In the genomic region with DNA sequence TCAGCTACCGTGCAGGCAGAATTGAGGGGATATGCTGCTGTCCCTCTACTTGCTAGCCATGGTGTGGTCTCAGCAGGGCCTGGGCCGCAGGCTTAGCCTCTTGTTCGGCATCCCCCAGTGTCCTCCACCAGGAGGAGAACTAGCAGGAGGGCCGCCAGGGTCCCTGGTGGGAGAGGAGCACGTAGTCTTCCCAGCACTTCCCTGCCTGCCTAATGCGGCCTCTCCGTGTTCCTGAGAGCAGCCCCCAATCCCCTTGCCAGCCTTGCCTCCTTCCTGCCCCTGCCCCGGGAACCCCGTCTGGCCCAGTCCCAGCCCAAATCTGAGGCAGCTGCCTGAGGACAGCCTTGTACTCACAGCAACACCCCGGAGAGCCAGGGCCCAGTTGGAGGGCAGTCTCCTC, we compare ENCODE assay signal across 19 cellular contexts. TPM values are rescaled to one million over a fixed set of nuclear protein-coding genes. Genes with fewer than 3 reads are reported as not detected.
DNase-seq lines count a peak whose midpoint lies in the region; ATAC-seq and TF ChIP-seq lines count a peak whose summit lies in the region.
"Had no signal": no experiment of that assay in that cellular context is flagged by ENCODE, and none has a peak within 500 bp of the region (broad histone marks: within the 10 kb centered on the region; RNA-seq: fewer than 3 reads in every experiment).

No MANE protein-coding gene starts in this region.

- intact Hi-C loops in esophagus muscularis mucosa (cut with DNase I), result no loop called here

- H3K9ac ChIP-seq in HUES6 (ENCODE audit: low read length), result no peak overlapping the region
- H3K9ac ChIP-seq: BLaER1 treated with 17β-estradiol and CSF1 and Interleukin-3, amounts not matched to agents 10 nM and 100 nM had no signal

- no peak overlapping the region for H2AFZ ChIP-seq in osteoblast (ENCODE audit: low read length)

- H3K27ac Mint-ChIP-seq in activated CD4-positive, alpha-beta T cell treated with anti-CD3 and anti-CD28 coated beads, Interleukin-2, amount 10 ng/mL, durations not matched to agents 7 days and 5 days, result peak overlapping the region; percentile 7
- H3K27ac Mint-ChIP-seq in activated T-helper 17 cell treated with anti-CD3 and anti-CD28 coated beads, Interleukin-2, amount 50 U/mL, for 72 hours, result peak overlapping the region; percentile 65
- peak overlapping the region in 1 of 10 donors; percentile 48 for H3K27ac Mint-ChIP-seq in naive thymus-derived CD8-positive, alpha-beta T cell

- 84% methylated on average over 4 of the region's 10 CpGs for WGBS in esophagus muscularis mucosa

- H3K4me3 ChIP-seq in HUES6 (ENCODE audit: low read depth, low read length) (no peak overlapping the region), osteoblast (ENCODE audit: insufficient read depth, low read length) (no peak overlapping the region), esophagus muscularis mucosa (no peak overlapping the region)
- H3K4me3 ChIP-seq: BLaER1 treated with 17β-estradiol and CSF1 and Interleukin-3, amounts not matched to agents 10 nM and 100 nM; HAP-1 had no signal

- TF ChIP-seq CTCF in osteoblast (IDR thresholded peaks at IDR 0.05; ENCODE audit: extremely low read depth, low read depth, low read length) (no peak), esophagus muscularis mucosa (IDR thresholded peaks at IDR 0.05) (no peak)

- CTCF ChIA-PET in activated CD4-positive, alpha-beta T cell treated with anti-CD3 and anti-CD28 coated beads, Interleukin-2, amount 10 ng/mL, durations not matched to agents 7 days and 5 days (lab: Charles Lee), result interaction anchor here (1.1 to 1.6 kb wide), 3 partner anchors 8 to 21 kb away, joined by 3 to 8 read pairs (median 5); no protein-coding TSS in a partner anchor

- POLR2A ChIA-PET in activated CD4-positive, alpha-beta T cell treated with anti-CD3 and anti-CD28 coated beads, Interleukin-2, amount 10 ng/mL, durations not matched to agents 7 days and 5 days (lab: Charles Lee), result no interaction called here
- POLR2A ChIA-PET in naive thymus-derived CD8-positive, alpha-beta T cell (lab: Charles Lee), result interaction anchor here (1.0 kb wide), 1 partner anchor 15 kb away, joined by 3 read pairs; no protein-coding TSS in a partner anchor

- H3K4me2 ChIP-seq in osteoblast (ENCODE audit: insufficient read depth, low read length), result no peak overlapping the region
- H3K4me2 ChIP-seq: BLaER1 treated with 17β-estradiol and CSF1 and Interleukin-3, amounts not matched to agents 10 nM and 100 nM had no signal

- no peak for TF ChIP-seq EP300 in esophagus muscularis mucosa (IDR thresholded peaks at IDR 0.05)

- peaks cover 14% of the 10 kb centered on the region; the same call in 1 of the 2 replicates for H3K4me1 ChIP-seq in HUES6 (ENCODE audit: control insufficient read depth, insufficient read depth, low read length)
- no peaks in the 10 kb centered on the region for H3K4me1 ChIP-seq in osteoblast (ENCODE audit: insufficient read depth, low read length)
- peaks cover 0 to 21% (median 10%) of the 10 kb centered on the region in 4 donors for H3K4me1 ChIP-seq in esophagus muscularis mucosa

- H3K27ac ChIP-seq in HUES6 (ENCODE audit: low read depth, low read length) (0 out of 2 replicates have a peak overlapping the region, but pooled peaks have one; percentile 14), osteoblast (ENCODE audit: low read depth, low read length) (no peak overlapping the region), esophagus muscularis mucosa (replicated peaks in 1 of 4) (no peak overlapping the region)
- H3K27ac ChIP-seq: 22Rv1; BLaER1 treated with 17β-estradiol and CSF1 and Interleukin-3, amounts not matched to agents 10 nM and 100 nM had no signal

- H3K27me3 ChIP-seq in HUES6 (ENCODE audit: control insufficient read depth, insufficient read depth, low read length), result no peaks in the 10 kb centered on the region
- H3K27me3 ChIP-seq in osteoblast (ENCODE audit: insufficient read depth, low read length), result no peaks in the 10 kb centered on the region
- no peaks in the 10 kb centered on the region for H3K27me3 ChIP-seq in esophagus muscularis mucosa
- H3K27me3 ChIP-seq: BLaER1 treated with 17β-estradiol and CSF1 and Interleukin-3, amounts not matched to agents 10 nM and 100 nM had no signal

- DNase-seq in activated CD4-positive, alpha-beta T cell treated with anti-CD3 and anti-CD28 coated beads, Interleukin-2, amount 10 ng/mL, durations not matched to agents 7 days and 5 days, result no peak
- DNase-seq in activated CD4-positive, alpha-beta T cell treated with anti-CD3 and anti-CD28 coated beads, Interleukin-2, amount 50 U/mL, for 4 hours, result no peak
- peak; percentile 86 for DNase-seq in osteoblast (ENCODE audit: insufficient read length, low spot score, missing footprints)
- no peak for DNase-seq in esophagus muscularis mucosa (ENCODE audit: extremely low spot score)
- no peak for DNase-seq in OCI-M1 (lab: John Stamatoyannopoulos, UW)
- DNase-seq in naive thymus-derived CD8-positive, alpha-beta T cell, result no peak
- DNase-seq: Calu3; CD8-positive, alpha-beta memory T cell; Kasumi-1; NCI-H1417; NCI-H1694 treated with DMSO at 0.1 percent for 48 hours; NCI-H446; NCI-H526; SHP77 had no signal

- peaks cover 46% of the 10 kb centered on the region for H3K4me1 Mint-ChIP-seq in activated CD4-positive, alpha-beta T cell treated with anti-CD3 and anti-CD28 coated beads, Interleukin-2, amount 10 ng/mL, durations not matched to agents 7 days and 5 days
- peaks cover 44% of the 10 kb centered on the region for H3K4me1 Mint-ChIP-seq in activated T-helper 17 cell treated with anti-CD3 and anti-CD28 coated beads, Interleukin-2, amount 50 U/mL, for 72 hours
- peaks cover 16 to 41% (median 33%) of the 10 kb centered on the region in 4 donors for H3K4me1 Mint-ChIP-seq in naive thymus-derived CD8-positive, alpha-beta T cell

- peaks cover 20% of the 10 kb centered on the region for H3K79me2 ChIP-seq in osteoblast (ENCODE audit: insufficient read depth, low read length)

- H3K4me3 Mint-ChIP-seq in activated CD4-positive, alpha-beta T cell treated with anti-CD3 and anti-CD28 coated beads, Interleukin-2, amount 10 ng/mL, durations not matched to agents 7 days and 5 days, result no peak overlapping the region
- no peak overlapping the region for H3K4me3 Mint-ChIP-seq in activated T-helper 17 cell treated with anti-CD3 and anti-CD28 coated beads, Interleukin-2, amount 50 U/mL, for 72 hours
- no peak overlapping the region for H3K4me3 Mint-ChIP-seq in naive thymus-derived CD8-positive, alpha-beta T cell
- H3K4me3 Mint-ChIP-seq: CD8-positive, alpha-beta memory T cell had no signal

- peaks cover 56% of the 10 kb centered on the region for H4K20me1 ChIP-seq in osteoblast (ENCODE audit: insufficient read depth, low read length)

- H3K9me3 ChIP-seq in HUES6 (ENCODE audit: control insufficient read depth, insufficient read depth, low read depth, low read length), result no peaks in the 10 kb centered on the region
- no peaks in the 10 kb centered on the region for H3K9me3 ChIP-seq in osteoblast (ENCODE audit: low read depth, low read length)
- H3K9me3 ChIP-seq in esophagus muscularis mucosa, result no peaks in the 10 kb centered on the region
- H3K9me3 ChIP-seq: BLaER1 treated with 17β-estradiol and CSF1 and Interleukin-3, amounts not matched to agents 10 nM and 100 nM; HAP-1 had no signal

- no peaks in the 10 kb centered on the region for H3K27me3 Mint-ChIP-seq in activated CD4-positive, alpha-beta T cell treated with anti-CD3 and anti-CD28 coated beads, Interleukin-2, amount 10 ng/mL, durations not matched to agents 7 days and 5 days
- no peaks in the 10 kb centered on the region for H3K27me3 Mint-ChIP-seq in activated T-helper 17 cell treated with anti-CD3 and anti-CD28 coated beads, Interleukin-2, amount 50 U/mL, for 72 hours
- H3K27me3 Mint-ChIP-seq in naive thymus-derived CD8-positive, alpha-beta T cell, result no peaks in the 10 kb centered on the region
- H3K27me3 Mint-ChIP-seq: CD8-positive, alpha-beta memory T cell had no signal

- H3K36me3 Mint-ChIP-seq in activated CD4-positive, alpha-beta T cell treated with anti-CD3 and anti-CD28 coated beads, Interleukin-2, amount 10 ng/mL, durations not matched to agents 7 days and 5 days (ENCODE audit: low read depth), result peaks cover 59% of the 10 kb centered on the region
- H3K36me3 Mint-ChIP-seq in activated T-helper 17 cell treated with anti-CD3 and anti-CD28 coated beads, Interleukin-2, amount 50 U/mL, for 72 hours (ENCODE audit: low read depth), result peaks cover 84% of the 10 kb centered on the region
- peaks cover 0 to 68% (median 21%) of the 10 kb centered on the region in 3 donors for H3K36me3 Mint-ChIP-seq in naive thymus-derived CD8-positive, alpha-beta T cell

- no peak for ATAC-seq in activated T-helper 17 cell treated with anti-CD3 and anti-CD28 coated beads, Interleukin-2, amount 50 U/mL, for 72 hours (replicated peaks)
- no peak for ATAC-seq in naive thymus-derived CD8-positive, alpha-beta T cell

- no peak for TF ChIP-seq POLR2A in esophagus muscularis mucosa (IDR thresholded peaks at IDR 0.05; ENCODE audit: low read depth)

- H3K36me3 ChIP-seq in HUES6 (ENCODE audit: control insufficient read depth, insufficient read depth, low read length) (peaks cover 75% of the 10 kb centered on the region), osteoblast (ENCODE audit: insufficient read depth, low read length) (peaks cover 93% of the 10 kb centered on the region), esophagus muscularis mucosa (peaks cover 46 to 98% (median 80%) of the 10 kb centered on the region in 4 donors)

- no peaks in the 10 kb centered on the region for H3K9me3 Mint-ChIP-seq in activated CD4-positive, alpha-beta T cell treated with anti-CD3 and anti-CD28 coated beads, Interleukin-2, amount 10 ng/mL, durations not matched to agents 7 days and 5 days
- no peaks in the 10 kb centered on the region for H3K9me3 Mint-ChIP-seq in activated T-helper 17 cell treated with anti-CD3 and anti-CD28 coated beads, Interleukin-2, amount 50 U/mL, for 72 hours
- H3K9me3 Mint-ChIP-seq in naive thymus-derived CD8-positive, alpha-beta T cell, result no peaks in the 10 kb centered on the region
- H3K9me3 Mint-ChIP-seq: CD8-positive, alpha-beta memory T cell had no signal

RNA-seq across cellular contexts. Expression of a gene that starts 38.1 kb away (rescaled TPM):
- total RNA-seq in activated CD4-positive, alpha-beta T cell treated with anti-CD3 and anti-CD28 coated beads, Interleukin-2, amount 10 ng/mL, durations not matched to agents 7 days and 5 days, result 10 to 100 TPM; 10.9 to 11.8 TPM
- 10 to 100 TPM; 20.6 to 24.5 TPM for total RNA-seq in activated T-helper 17 cell treated with anti-CD3 and anti-CD28 coated beads, Interleukin-2, amount 50 U/mL, for 72 hours
- 1.4 and 2.7 TPM in 2 replicates for total RNA-seq in osteoblast
- total RNA-seq in esophagus muscularis mucosa, result 10 to 100 TPM in 1 of 4 donors, 1 to 10 TPM in 3; 3.1 to 13.7 (median 6.9) TPM
- 10 to 100 TPM; 12.2 to 13.1 TPM for total RNA-seq in naive thymus-derived CD8-positive, alpha-beta T cell
- 1 to 10 TPM; 6.6 to 9.8 (median 8.2) TPM for polyA plus RNA-seq in naive thymus-derived CD8-positive, alpha-beta T cell
